In genomic region chr1:208173749-208174148, GRCh38 we compare ENCODE assay signal across 25 cellular contexts.
A peak's percentile ranks its signal among the peaks of the same experiment; 100 is the strongest.
DNase-seq lines count a peak whose midpoint lies in the region; TF ChIP-seq lines count a peak whose summit lies in the region.
"Had no signal": no experiment of that assay in that cellular context is flagged by ENCODE, and none has a peak within 500 bp of the region (broad histone marks: within the 10 kb centered on the region; RNA-seq: fewer than 3 reads in every experiment).

No MANE protein-coding gene starts in this region.

- no peaks in the 10 kb centered on the region for H3K36me3 ChIP-seq in BLaER1 treated with 17β-estradiol and CSF1 and Interleukin-3, amounts not matched to agents 10 nM and 100 nM
- peaks cover 0 to 52% (median 0%) of the 10 kb centered on the region in 3 donors for H3K36me3 ChIP-seq in esophagus squamous epithelium

- H3K36me3 Mint-ChIP-seq in nephron progenitor cell (ENCODE audit: low read depth): peaks cover 27% of the 10 kb centered on the region
- H3K36me3 Mint-ChIP-seq in MCF 10A (ENCODE audit: insufficient read depth, unreplicated experiment): peaks cover 16% of the 10 kb centered on the region
- H3K36me3 Mint-ChIP-seq: CD8-positive, alpha-beta T cell had no signal

- no peak overlapping the region for H3K4me3 ChIP-seq in BLaER1 treated with 17β-estradiol and CSF1 and Interleukin-3, amounts not matched to agents 10 nM and 100 nM
- H3K4me3 ChIP-seq in esophagus squamous epithelium: no peak overlapping the region
- H3K4me3 ChIP-seq: A549 had no signal

- POLR2A ChIA-PET in MCF 10A (lab: Yijun Ruan, JAX): interaction anchor here (1.3 to 1.9 kb wide), 3 partner anchors 10 to 42 kb away, joined by 3 to 5 read pairs (median 4); no protein-coding TSS in a partner anchor

- H3K4me1 Mint-ChIP-seq in nephron progenitor cell (peaks cover 90% of the 10 kb centered on the region), MCF 10A (ENCODE audit: insufficient read depth, unreplicated experiment) (peaks cover 39% of the 10 kb centered on the region)

- TF ChIP-seq POLR2A in esophagus squamous epithelium (IDR thresholded peaks at IDR 0.05): no peak

- H3K4me3 Mint-ChIP-seq in nephron progenitor cell: peak overlapping the region; percentile 33
- H3K4me3 Mint-ChIP-seq in MCF 10A (ENCODE audit: unreplicated experiment): no peak overlapping the region
- H3K4me3 Mint-ChIP-seq: CD8-positive, alpha-beta T cell had no signal

- intact Hi-C loops in esophagus squamous epithelium (cut with DNase I) (no loop called here), MCF 10A (cut with micrococcal nuclease) (no loop called here)

- H4K20me1 ChIP-seq in BLaER1 treated with 17β-estradiol and CSF1 and Interleukin-3, amounts not matched to agents 10 nM and 100 nM: no peaks in the 10 kb centered on the region; a peak in 1 of 22 replicates

- H3K27me3 Mint-ChIP-seq in nephron progenitor cell (ENCODE audit: low read depth, poor library complexity): peaks cover 33% of the 10 kb centered on the region
- H3K27me3 Mint-ChIP-seq in MCF 10A (ENCODE audit: insufficient read depth, unreplicated experiment): no peaks in the 10 kb centered on the region

- no peak overlapping the region for H3K27ac Mint-ChIP-seq in nephron progenitor cell
- no peak overlapping the region for H3K27ac Mint-ChIP-seq in MCF 10A (ENCODE audit: low read depth, unreplicated experiment)
- H3K27ac Mint-ChIP-seq: CD8-positive, alpha-beta T cell had no signal

- H3K4me1 ChIP-seq in BLaER1 treated with 17β-estradiol and CSF1 and Interleukin-3, amounts not matched to agents 10 nM and 100 nM: peaks cover 0 to 45% (median 36%) of the 10 kb centered on the region in 10 experiments; a peak in 17 of 20 replicates
- peaks cover 0 to 49% (median 7%) of the 10 kb centered on the region in 3 donors for H3K4me1 ChIP-seq in esophagus squamous epithelium

- H3K27me3 ChIP-seq in BLaER1 treated with 17β-estradiol and CSF1 and Interleukin-3, amounts not matched to agents 10 nM and 100 nM: no peaks in the 10 kb centered on the region
- no peaks in the 10 kb centered on the region for H3K27me3 ChIP-seq in esophagus squamous epithelium

- DNase-seq in RPMI7951 (ENCODE audit: low read depth): peak; percentile 74
- DNase-seq in caudate nucleus (lab: John Stamatoyannopoulos, UW): no peak
- no peak for DNase-seq in nephron progenitor cell
- DNase-seq in esophagus squamous epithelium (lab: John Stamatoyannopoulos, UW): no peak
- DNase-seq in NCI-H1092 treated with DMSO at 0.1 percent for 48 hours (lab: John Stamatoyannopoulos, UW): no peak
- no peak for DNase-seq in MCF 10A (ENCODE audit: unreplicated experiment)
- no peak for DNase-seq in GOT3 (lab: John Stamatoyannopoulos, UW)
- DNase-seq: AML-193; Caco-2; CD8-positive, alpha-beta T cell; DMS79 treated with DMSO at 0.1 percent for 48 hours; GF-D8; HCEC 1CT; KG1; NCI-H1092; NCI-H1436; NCI-H187 treated with DMSO at 0.1 percent for 48 hours; NCI-H2171 treated with DMSO at 0.1 percent for 48 hours; NCI-H774; SHP77; SW 1271 had no signal

- no peaks in the 10 kb centered on the region for H3K9me3 ChIP-seq in BLaER1 treated with 17β-estradiol and CSF1 and Interleukin-3, amounts not matched to agents 10 nM and 100 nM (replicated peaks in 1 of 11)
- H3K9me3 ChIP-seq in esophagus squamous epithelium: no peaks in the 10 kb centered on the region
- H3K9me3 ChIP-seq: A549, Caco-2 had no signal

- H3K27ac ChIP-seq in BLaER1 treated with 17β-estradiol and CSF1 and Interleukin-3, amounts not matched to agents 10 nM and 100 nM: no peak overlapping the region
- H3K27ac ChIP-seq in caudate nucleus (ENCODE audit: low read depth, low read length) (peak overlapping the region; percentile 33), esophagus squamous epithelium (no peak overlapping the region)
- H3K27ac ChIP-seq: C4-2B, RWPE1 had no signal

- H3K9ac ChIP-seq in BLaER1 treated with 17β-estradiol and CSF1 and Interleukin-3, amounts not matched to agents 10 nM and 100 nM: no peak overlapping the region

- CTCF ChIA-PET in MCF 10A (lab: Yijun Ruan, JAX): interaction anchor here (1.0 to 47.3 kb wide), 5 partner anchors 9 to 152 kb away, joined by 3 to 1037 read pairs (median 3); partner anchors contain the start of gene PLXNA2

- WGBS in esophagus squamous epithelium, 2 donors: 85 to 90% methylated on average over 2 to 6 of the region's 6 CpGs

- TF ChIP-seq CTCF in nephron progenitor cell (IDR thresholded peaks at IDR 0.05) (no peak), esophagus squamous epithelium (IDR thresholded peaks at IDR 0.05) (no peak), MCF 10A (IDR thresholded peaks at IDR 0.05; ENCODE audit: unreplicated experiment) (no peak)

- peak overlapping the region in 8 of 11 experiments; percentile 3 to 36 (median 26); a peak in 11 of 22 replicates for H3K4me2 ChIP-seq in BLaER1 treated with 17β-estradiol and CSF1 and Interleukin-3, amounts not matched to agents 10 nM and 100 nM
- H3K4me2 ChIP-seq: A549 had no signal

- no TSS peak for BruUV-seq in MCF 10A (replicated peaks; lab: Mats Ljungman, UMichigan)

- H3K9me3 Mint-ChIP-seq in nephron progenitor cell (no peaks in the 10 kb centered on the region), MCF 10A (ENCODE audit: unreplicated experiment) (no peaks in the 10 kb centered on the region)
- H3K9me3 Mint-ChIP-seq: CD8-positive, alpha-beta T cell had no signal
